Comparison of ENCODE assay signal across 17 cellular contexts in the genomic region with DNA sequence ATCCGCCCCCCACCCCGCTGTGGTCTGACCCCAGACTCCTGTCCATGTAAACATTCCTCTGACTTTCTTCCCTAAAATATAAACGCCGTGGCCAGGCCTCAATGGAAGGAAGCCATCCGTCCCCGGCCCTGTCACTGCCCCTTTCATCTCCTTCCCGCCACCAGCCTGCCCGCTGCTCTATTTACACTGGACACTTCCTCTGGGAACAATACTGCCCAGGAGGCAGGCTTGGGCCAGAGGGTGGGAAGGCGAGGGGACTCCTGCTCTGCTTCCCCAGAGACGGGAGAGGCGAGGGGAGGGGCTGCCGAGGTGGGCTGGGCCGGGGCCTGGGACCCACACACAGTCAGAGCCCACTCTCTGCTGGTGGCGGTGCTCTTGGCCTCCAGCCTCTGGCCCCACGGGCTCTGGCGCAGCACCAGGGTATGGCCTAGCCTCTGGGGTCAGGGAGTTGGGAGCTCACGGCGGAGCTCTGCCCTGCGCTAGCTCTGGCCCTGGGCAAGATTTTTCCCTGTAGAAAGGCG.
DNase-seq lines count a peak whose midpoint lies in the region; ATAC-seq and TF ChIP-seq lines count a peak whose summit lies in the region.
"Had no signal": no experiment of that assay in that cellular context is flagged by ENCODE, and none has a peak within 500 bp of the region (broad histone marks: within the 10 kb centered on the region; RNA-seq: fewer than 3 reads in every experiment).

No MANE protein-coding gene starts in this region.

- no peaks in the 10 kb centered on the region for H3K27me3 ChIP-seq in liver (ENCODE audit: control insufficient read depth in 4 of 4, insufficient read depth in 4 of 4, low read length in 3 of 4)
- H3K27me3 ChIP-seq in skeletal muscle tissue (ENCODE audit: control insufficient read depth in 3 of 3, insufficient read depth in 3 of 3, low read length in 3 of 3): peaks cover 0 to 4% (median 0%) of the 10 kb centered on the region in 3 donors

- TF ChIP-seq CTCF in liver (IDR thresholded peaks at IDR 0.05; ENCODE audit: low read depth, low read length, missing input control): no peak

- H3K36me3 ChIP-seq in liver (ENCODE audit: control insufficient read depth in 4 of 4, insufficient read depth in 3 of 4, low read depth in 1 of 4, low read length in 3 of 4) (no peaks in the 10 kb centered on the region), skeletal muscle tissue (ENCODE audit: control insufficient read depth in 3 of 3, insufficient read depth in 3 of 3, low read length in 3 of 3) (peaks cover 0 to 4% (median 0%) of the 10 kb centered on the region in 3 donors)

- H3K9ac ChIP-seq in liver (ENCODE audit: low read depth in 1 of 2, low read length in 2 of 2): peak overlapping the region in 1 of 2 donors; percentile 50
- peak overlapping the region in 2 of 3 donors; percentile 20 to 25 for H3K9ac ChIP-seq in skeletal muscle tissue (ENCODE audit: low read depth in 1 of 3, low read length in 3 of 3)
- H3K9ac ChIP-seq: GM23248 had no signal

- TF ChIP-seq RAD21 in liver (IDR thresholded peaks at IDR 0.05): peak; percentile 21 to 54

- DNase-seq in NCI-H146 (lab: John Stamatoyannopoulos, UW): peak; percentile 20
- DNase-seq in NCI-H146 treated with DMSO at 0.1 percent for 48 hours (lab: John Stamatoyannopoulos, UW; ENCODE audit: unreplicated experiment): no peak
- peak; percentile 11 for DNase-seq in astrocyte of the hippocampus (ENCODE audit: low read depth, low spot score)
- DNase-seq in ACHN: no peak
- no peak for DNase-seq in DMS79 (lab: John Stamatoyannopoulos, UW)
- DNase-seq: activated CD4-positive, alpha-beta memory T cell treated with anti-CD3 and anti-CD28 coated beads for 36 hours; effector memory CD8-positive, alpha-beta T cell; GM23248; naive thymus-derived CD4-positive, alpha-beta T cell; NCI-H187; NCI-H774; stimulated activated naive CD8-positive, alpha-beta T cell treated with anti-CD3 and anti-CD28 coated beads, Interleukin-15, amount 100 ng/mL, for 72 hours; T-helper 9 cell had no signal

- WGBS in liver: 33% methylated on average over 20 of the region's 20 CpGs

- no peak for ATAC-seq in GM19467 (IDR thresholded peaks at IDR 0.05; ENCODE audit: unreplicated experiment)
- ATAC-seq: effector memory CD8-positive, alpha-beta T cell; naive thymus-derived CD4-positive, alpha-beta T cell; stimulated activated naive CD8-positive, alpha-beta T cell treated with anti-CD3 and anti-CD28 coated beads, Interleukin-15, amount 100 ng/mL, for 72 hours had no signal

- H3K9me3 ChIP-seq in liver (ENCODE audit: control insufficient read depth in 4 of 4, low read length in 3 of 4) (no peaks in the 10 kb centered on the region), skeletal muscle tissue (ENCODE audit: control insufficient read depth in 3 of 3, low read length in 3 of 3) (no peaks in the 10 kb centered on the region)

- H3K27ac ChIP-seq in liver (ENCODE audit: low read depth in 1 of 2, low read length in 2 of 2) (peak overlapping the region; percentile 79 to 83), skeletal muscle tissue (ENCODE audit: low read depth, low read length) (no peak overlapping the region)
- H3K27ac ChIP-seq: GM23248 had no signal

- H3K4me1 ChIP-seq in liver (ENCODE audit: control insufficient read depth in 4 of 4, insufficient read depth in 4 of 4, low read length in 3 of 4) (peaks cover 19 to 57% (median 41%) of the 10 kb centered on the region in 4 donors), skeletal muscle tissue (ENCODE audit: control insufficient read depth in 3 of 3, insufficient read depth in 3 of 3, low read length in 3 of 3) (peaks cover 33 to 75% (median 67%) of the 10 kb centered on the region in 3 donors)

- H3K4me3 ChIP-seq in liver (ENCODE audit: low read depth in 1 of 3, low read length in 3 of 3): no peak overlapping the region
- no peak overlapping the region for H3K4me3 ChIP-seq in skeletal muscle tissue (ENCODE audit: low read length in 3 of 3)
- H3K4me3 ChIP-seq: GM23248, smooth muscle cell had no signal

- in situ Hi-C loops in ACHN (cut with HindIII; ENCODE audit: low pct_ligation_motif_present, low pct_unique_long_range_greater_than_20kb, low sequenced_read_pairs): no loop called here

TF ChIP-seq in liver, 16 proteins besides CTCF, POLR2A, EP300 and RAD21:
- TF ChIP-seq FOXA1 (IDR thresholded peaks at IDR 0.05) (peak; percentile 41), HNF4A (conservative IDR thresholded peaks at IDR 0.05) (peak in 1 of 2 donors; percentile 29), HNF4G (IDR thresholded peaks at IDR 0.05) (no peak), GABPA (IDR thresholded peaks at IDR 0.05 in 1 of 2, conservative IDR thresholded peaks at IDR 0.05 in 1 of 2) (no peak), EGR1 (IDR thresholded peaks at IDR 0.05; ENCODE audit: low read depth in 2 of 2) (no peak), FOXA2 (IDR thresholded peaks at IDR 0.05) (peak; percentile 55), RXRA (IDR thresholded peaks at IDR 0.05) (peak; percentile 45 to 65)
- TF ChIP-seq, protein P1, sequence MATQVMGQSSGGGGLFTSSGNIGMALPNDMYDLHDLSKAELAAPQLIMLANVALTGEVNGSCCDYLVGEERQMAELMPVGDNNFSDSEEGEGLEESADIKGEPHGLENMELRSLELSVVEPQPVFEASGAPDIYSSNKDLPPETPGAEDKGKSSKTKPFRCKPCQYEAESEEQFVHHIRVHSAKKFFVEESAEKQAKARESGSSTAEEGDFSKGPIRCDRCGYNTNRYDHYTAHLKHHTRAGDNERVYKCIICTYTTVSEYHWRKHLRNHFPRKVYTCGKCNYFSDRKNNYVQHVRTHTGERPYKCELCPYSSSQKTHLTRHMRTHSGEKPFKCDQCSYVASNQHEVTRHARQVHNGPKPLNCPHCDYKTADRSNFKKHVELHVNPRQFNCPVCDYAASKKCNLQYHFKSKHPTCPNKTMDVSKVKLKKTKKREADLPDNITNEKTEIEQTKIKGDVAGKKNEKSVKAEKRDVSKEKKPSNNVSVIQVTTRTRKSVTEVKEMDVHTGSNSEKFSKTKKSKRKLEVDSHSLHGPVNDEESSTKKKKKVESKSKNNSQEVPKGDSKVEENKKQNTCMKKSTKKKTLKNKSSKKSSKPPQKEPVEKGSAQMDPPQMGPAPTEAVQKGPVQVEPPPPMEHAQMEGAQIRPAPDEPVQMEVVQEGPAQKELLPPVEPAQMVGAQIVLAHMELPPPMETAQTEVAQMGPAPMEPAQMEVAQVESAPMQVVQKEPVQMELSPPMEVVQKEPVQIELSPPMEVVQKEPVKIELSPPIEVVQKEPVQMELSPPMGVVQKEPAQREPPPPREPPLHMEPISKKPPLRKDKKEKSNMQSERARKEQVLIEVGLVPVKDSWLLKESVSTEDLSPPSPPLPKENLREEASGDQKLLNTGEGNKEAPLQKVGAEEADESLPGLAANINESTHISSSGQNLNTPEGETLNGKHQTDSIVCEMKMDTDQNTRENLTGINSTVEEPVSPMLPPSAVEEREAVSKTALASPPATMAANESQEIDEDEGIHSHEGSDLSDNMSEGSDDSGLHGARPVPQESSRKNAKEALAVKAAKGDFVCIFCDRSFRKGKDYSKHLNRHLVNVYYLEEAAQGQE (IDR thresholded peaks at IDR 0.05): peak; percentile 40

Comparison
In these comparisons a context has a peak if more than half of its experiments do, and no peak if none do; other contexts are left out.
1. DNase-seq: peak in NCI-H146 (single experiment) and astrocyte of the hippocampus (single experiment); none in NCI-H146 treated with DMSO at 0.1 percent for 48 hours (single experiment), ACHN (single experiment) and DMS79 (single experiment).